Comparison of ENCODE assay signal across 9 cellular contexts in genomic region chr1:43388613-43389012, GRCh38. TPM values are rescaled to one million over a fixed set of nuclear protein-coding genes. Genes with fewer than 3 reads are reported as not detected.
DNase-seq lines count a peak whose midpoint lies in the region; ATAC-seq and TF ChIP-seq lines count a peak whose summit lies in the region.
"Had no signal": no experiment of that assay in that cellular context is flagged by ENCODE, and none has a peak within 500 bp of the region (broad histone marks: within the 10 kb centered on the region; RNA-seq: fewer than 3 reads in every experiment).

No MANE protein-coding gene starts in this region.

- BruUV-seq in Calu3 (replicated peaks; lab: Mats Ljungman, UMichigan): no TSS peak

- intact Hi-C loops in Calu3 (cut with micrococcal nuclease; ENCODE audit: unreplicated experiment): no loop called here
- intact Hi-C loops in ovary (cut with DNase I): no loop called here

- H3K4me3 ChIP-seq in OCI-LY3 (ENCODE audit: low read length): peak overlapping the region; percentile 100
- peak overlapping the region; percentile 97 for H3K4me3 ChIP-seq in ovary

- H3K27ac Mint-ChIP-seq in Calu3 (ENCODE audit: unreplicated experiment) (peak overlapping the region; percentile 94), endothelial cell (ENCODE audit: unreplicated experiment) (no peak overlapping the region)

- H3K27me3 ChIP-seq in OCI-LY3 (ENCODE audit: low read depth, low read length) (no peaks in the 10 kb centered on the region), ovary (no peaks in the 10 kb centered on the region)

- H3K27me3 Mint-ChIP-seq in Calu3 (ENCODE audit: unreplicated experiment): no peaks in the 10 kb centered on the region
- H3K27me3 Mint-ChIP-seq in endothelial cell (ENCODE audit: unreplicated experiment): peaks cover 4% of the 10 kb centered on the region

- no peaks in the 10 kb centered on the region for H3K9me3 Mint-ChIP-seq in Calu3 (ENCODE audit: low read depth, unreplicated experiment)
- no peaks in the 10 kb centered on the region for H3K9me3 Mint-ChIP-seq in endothelial cell (ENCODE audit: unreplicated experiment)

- H3K9me3 ChIP-seq in OCI-LY3 (ENCODE audit: insufficient read depth, low read length) (no peaks in the 10 kb centered on the region), ovary (no peaks in the 10 kb centered on the region)

- H3K9ac ChIP-seq in OCI-LY3 (ENCODE audit: low read length): peak overlapping the region; percentile 89

- H3K4me3 Mint-ChIP-seq in Calu3 (ENCODE audit: low read depth, unreplicated experiment) (peak overlapping the region; percentile 97), endothelial cell (ENCODE audit: unreplicated experiment) (peak overlapping the region; percentile 100)

- H3K4me1 ChIP-seq in OCI-LY3 (ENCODE audit: low read length): peaks cover 11% of the 10 kb centered on the region
- H3K4me1 ChIP-seq in ovary (ENCODE audit: insufficient read depth): peaks cover 4% of the 10 kb centered on the region

- H3K36me3 Mint-ChIP-seq in Calu3 (ENCODE audit: insufficient read depth, unreplicated experiment) (peaks cover 20% of the 10 kb centered on the region), endothelial cell (ENCODE audit: low read depth, unreplicated experiment) (peaks cover 17% of the 10 kb centered on the region)

- no peak for TF ChIP-seq POLR2A in ovary (IDR thresholded peaks at IDR 0.05)

- H3K79me2 ChIP-seq in OCI-LY3 (ENCODE audit: low read length): peaks cover 34% of the 10 kb centered on the region

- H2AFZ ChIP-seq in OCI-LY3 (ENCODE audit: low read depth, low read length): no peak overlapping the region

- CTCF ChIA-PET in Calu3 (lab: Charles Lee): interaction anchor here (0.6 kb wide), 2 partner anchors 30 to 108 kb away, joined by 3 to 6 read pairs; no protein-coding TSS in a partner anchor

- no peak for TF ChIP-seq EP300 in ovary (IDR thresholded peaks at IDR 0.05)

- no peak overlapping the region for H3K27ac ChIP-seq in OCI-LY3 (ENCODE audit: low read length)
- H3K27ac ChIP-seq in ovary: no peak overlapping the region

- H3K4me2 ChIP-seq in OCI-LY3 (ENCODE audit: low read length): peak overlapping the region; percentile 97

- no peak for DNase-seq in Calu3
- DNase-seq in endothelial cell (ENCODE audit: low spot score): no peak
- no peak for DNase-seq in ovary
- no peak for DNase-seq in activated CD4-positive, CD25-positive, alpha-beta regulatory T cell (lab: John Stamatoyannopoulos, UW)
- no peak for DNase-seq in cerebellum (ENCODE audit: low spot score)
- DNase-seq in stimulated activated CD4-positive, alpha-beta T cell treated with anti-CD3 and anti-CD28 coated beads, Interleukin-4, amount 100 ng/mL, for 4 hours: no peak

- H3K36me3 ChIP-seq in OCI-LY3 (replicated peaks; ENCODE audit: low read depth, low read length) (peaks cover 20% of the 10 kb centered on the region), ovary (no peaks in the 10 kb centered on the region)

- H4K20me1 ChIP-seq in OCI-LY3 (ENCODE audit: insufficient read depth, low read length): no peaks in the 10 kb centered on the region

- no peak for ATAC-seq in HG02938 (IDR thresholded peaks at IDR 0.05; ENCODE audit: unreplicated experiment)

- H3K4me1 Mint-ChIP-seq in Calu3 (ENCODE audit: low read depth, unreplicated experiment) (peaks cover 25% of the 10 kb centered on the region), endothelial cell (ENCODE audit: unreplicated experiment) (peaks cover 18% of the 10 kb centered on the region)

- TF ChIP-seq CTCF in Calu3 (IDR thresholded peaks at IDR 0.05; ENCODE audit: unreplicated experiment) (no peak), OCI-LY3 (IDR thresholded peaks at IDR 0.05; ENCODE audit: low read depth, low read length) (no peak), endothelial cell (IDR thresholded peaks at IDR 0.05; ENCODE audit: unreplicated experiment) (no peak), ovary (IDR thresholded peaks at IDR 0.05) (no peak)

- WGBS in ovary, 3 donors: 28 to 34% (median 30%) methylated on average over 3 of the region's 3 CpGs

RNA-seq across cellular contexts. Expression of gene MED8, which starts 1.0 kb away (rescaled TPM):
- total RNA-seq in Calu3 (2022): 31.1 and 32.8 TPM in 2 replicates
- 19.5 TPM for total RNA-seq in endothelial cell (ENCODE audit: unreplicated experiment)
- 10 to 100 TPM; 13.7 to 39.3 (median 24.0) TPM for total RNA-seq in ovary
- polyA plus RNA-seq in ovary: 10 to 100 TPM; 26.0 to 40.0 TPM
- 17.0 TPM for total RNA-seq in cerebellum

RNA-seq across cellular contexts. Expression of gene SZT2, which starts 1.1 kb away (rescaled TPM):
- total RNA-seq in Calu3 (2022) (77.3 and 78.7 TPM in 2 replicates), endothelial cell (ENCODE audit: unreplicated experiment) (43.2 TPM), ovary (10 to 100 TPM; 25.5 to 89.3 (median 60.9) TPM), cerebellum (49.4 TPM)
- 10 to 100 TPM; 16.8 to 17.6 TPM for polyA plus RNA-seq in ovary

RNA-seq across cellular contexts. Expression of gene ELOVL1, which starts 20.8 kb away (rescaled TPM):
- total RNA-seq in Calu3 (2022) (107 and 117 TPM in 2 replicates), endothelial cell (ENCODE audit: unreplicated experiment) (88.7 TPM), ovary (10 to 100 TPM; 10.0 to 50.6 (median 34.1) TPM), cerebellum (5.0 TPM)
- 100 to 1,000 TPM in 1 of 2 donors, 10 to 100 TPM in 1; 42.8 to 130 TPM for polyA plus RNA-seq in ovary

RNA-seq across cellular contexts. Expression of gene CDC20, which starts 29.8 kb away (rescaled TPM):
- 128 and 134 TPM in 2 replicates for total RNA-seq in Calu3 (2022)
- total RNA-seq in endothelial cell (ENCODE audit: unreplicated experiment): 24.3 TPM
- 1 to 10 TPM in 3 of 7 donors, under 1 TPM in 3, not detected in 1; 0.50 to 2.0 (median 1.3) TPM for total RNA-seq in ovary
- polyA plus RNA-seq in ovary: 1 to 10 TPM; 1.1 to 2.9 TPM
- 14.2 TPM for total RNA-seq in cerebellum

RNA-seq across cellular contexts. Expression of gene MPL, which starts 51.0 kb away (rescaled TPM):
- total RNA-seq in Calu3 (2022) (0.52 and 0.73 TPM in 2 replicates), endothelial cell (ENCODE audit: unreplicated experiment) (6.2 TPM), ovary (1 to 10 TPM in 3 of 7 donors, under 1 TPM in 3, not detected in 1; 0.36 to 2.6 (median 1.4) TPM), cerebellum (not detected)
- polyA plus RNA-seq in ovary: under 1 TPM; 0.35 to 0.63 TPM
- total RNA-seq: T-helper 2 cell treated with Interferon-gamma antibody and Interleukin-4, amounts not matched to agents 100 ng/mL and 5 ng/mL, for 36 hours had no signal
